ENCODE assay signal across 8 cellular contexts in the genomic region with DNA sequence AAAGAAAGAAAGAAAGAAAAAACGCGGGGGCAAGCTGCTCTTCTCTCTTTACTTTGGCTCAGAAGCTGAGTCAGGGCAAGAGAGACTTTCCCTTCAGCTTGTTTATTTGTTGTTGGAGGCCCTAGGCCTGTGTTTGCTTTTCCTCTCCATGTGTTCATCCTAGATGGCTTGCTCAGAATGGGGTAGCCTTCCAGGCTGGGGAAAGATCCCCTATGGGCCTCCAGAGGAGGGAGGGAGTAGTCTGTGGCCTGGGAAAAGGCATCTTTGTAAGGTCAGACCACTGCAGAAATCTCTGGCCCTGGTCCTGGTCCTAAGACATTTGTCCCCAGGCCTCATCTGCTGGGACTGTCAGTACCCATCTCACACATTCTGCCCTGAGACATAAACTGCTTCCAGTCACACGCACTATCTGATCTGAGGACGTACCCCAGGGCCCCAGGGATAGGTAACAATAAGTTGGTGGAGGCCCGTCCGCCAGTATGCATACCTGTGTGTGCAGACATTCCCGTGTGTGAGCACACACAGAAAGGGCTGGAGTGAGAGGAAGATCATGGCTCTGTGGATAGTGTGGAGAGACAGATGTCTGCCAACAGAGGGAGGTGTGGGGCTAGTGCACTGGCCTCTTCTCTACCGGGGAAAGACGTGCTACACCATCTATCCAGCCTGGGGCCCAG. TPM values are rescaled to one million over a fixed set of nuclear protein-coding genes. Genes with fewer than 3 reads are reported as not detected.
DNase-seq lines count a peak whose midpoint lies in the region; ATAC-seq and TF ChIP-seq lines count a peak whose summit lies in the region.

No MANE protein-coding gene starts in this region.

- DNase-seq in NCI-H2107 treated with DMSO at 0.1 percent for 48 hours (lab: John Stamatoyannopoulos, UW; ENCODE audit: unreplicated experiment) (peak; percentile 37), NCI-H2107 (lab: John Stamatoyannopoulos, UW) (no peak), Kasumi-1 (lab: John Stamatoyannopoulos, UW) (peak; percentile 87 to 91), T-helper 9 cell (peak; percentile 10), cardiac fibroblast (ENCODE audit: low read depth in 2 of 2) (peak; percentile 70 to 75), left colon (peak; percentile 64 to 68)
- DNase-seq in stimulated activated CD8-positive, alpha-beta memory T cell treated with anti-CD3 and anti-CD28 coated beads, Interleukin-7, amount 100 ng/mL, for 4 hours (ENCODE audit: low read depth in 2 of 2) = peak; percentile 11 to 23

- intact Hi-C loops in left colon (cut with DNase I, micrococcal nuclease) = no loop called here

- ATAC-seq in left colon (peak; percentile 71), GM19351 (IDR thresholded peaks at IDR 0.05; ENCODE audit: unreplicated experiment) (no peak)

- peak; percentile 80 for TF ChIP-seq CTCF in cardiac fibroblast (IDR thresholded peaks at IDR 0.05; ENCODE audit: low read depth, low read length)

- no peak overlapping the region for H3K4me3 ChIP-seq in cardiac fibroblast (replicated peaks in 1 of 2; ENCODE audit: low read depth in 2 of 2, low read length in 2 of 2)

RNA-seq across cellular contexts. Expression of gene SCD, which starts 4.9 kb away (rescaled TPM):
- total RNA-seq in left colon = 10 to 100 TPM; 70.9 to 90.1 TPM

RNA-seq across cellular contexts. Expression of gene PKD2L1, which starts 12.1 kb away (rescaled TPM):
- under 1 TPM in 1 of 2 donors, not detected in 1; 0.20 TPM for total RNA-seq in left colon

RNA-seq across cellular contexts. Expression of gene BLOC1S2, which starts 55.6 kb away (rescaled TPM):
- total RNA-seq in left colon = 10 to 100 TPM; 16.1 to 17.2 TPM
